Comparison of ENCODE assay signal across 8 cellular contexts in genomic region chr13:75482820-75483079, GRCh38. TPM values are rescaled to one million over a fixed set of nuclear protein-coding genes. Genes with fewer than 3 reads are reported as not detected.
DNase-seq lines count a peak whose midpoint lies in the region; ATAC-seq and TF ChIP-seq lines count a peak whose summit lies in the region.

No MANE protein-coding gene starts in this region.

- H4K20me1 ChIP-seq in BLaER1 (peaks cover 20% of the 10 kb centered on the region), MM.1S (ENCODE audit: insufficient read depth, low read length) (0 out of 2 replicates have a peak, but pooled peaks cover 3% of the 10 kb centered on the region)

- peaks cover 42% of the 10 kb centered on the region for H3K4me1 ChIP-seq in BLaER1
- no peaks in the 10 kb centered on the region for H3K4me1 ChIP-seq in MM.1S (ENCODE audit: low read length)

- H3K36me3 Mint-ChIP-seq in nephron (ENCODE audit: low read depth): no peaks in the 10 kb centered on the region

- H3K9ac ChIP-seq in BLaER1: no peak overlapping the region
- H3K9ac ChIP-seq in MM.1S (ENCODE audit: low read length): no peak overlapping the region; the same call in 1 of the 2 replicates

- peak overlapping the region; percentile 89 to 96 (median 90) for H3K27ac Mint-ChIP-seq in nephron

- H3K27ac ChIP-seq in BLaER1: no peak overlapping the region
- H3K27ac ChIP-seq in MM.1S (ENCODE audit: low read length): no peak overlapping the region; the same call in 1 of the 2 replicates
- H3K27ac ChIP-seq in dorsolateral prefrontal cortex: peak overlapping the region in 49 of 59 donors; percentile 58 to 89 (median 83)

- H3K4me3 ChIP-seq in BLaER1 (peak overlapping the region; percentile 93), MM.1S (ENCODE audit: low read length) (peak overlapping the region; percentile 93), dorsolateral prefrontal cortex (peak overlapping the region; percentile 64 to 96 (median 81))

- H3K4me2 ChIP-seq in BLaER1: peak overlapping the region; percentile 87
- H3K4me2 ChIP-seq in MM.1S (ENCODE audit: low read depth, low read length): peak overlapping the region; percentile 97

- intact Hi-C loops in dorsolateral prefrontal cortex (cut with DNase I): loop anchor here (1.0 to 5.0 kb wide), 5 partner anchors 50 to 110 kb away; partner anchors contain the start of genes COMMD6 (in 1 of the 2) and UCHL3 (in 1 of the 2)

- H3K4me3 Mint-ChIP-seq in nephron: peak overlapping the region; percentile 94 to 95 (median 95)

- no peaks in the 10 kb centered on the region for H3K79me2 ChIP-seq in MM.1S (ENCODE audit: low read length)

- peaks cover 25% of the 10 kb centered on the region for H3K4me1 Mint-ChIP-seq in nephron

- no peak for TF ChIP-seq CTCF in MM.1S (IDR thresholded peaks at IDR 0.05; ENCODE audit: low read length)
- peak in 3 of 56 donors; percentile 3 to 12 (median 8) for TF ChIP-seq CTCF in dorsolateral prefrontal cortex (IDR thresholded peaks at IDR 0.05 in 54 of 56, conservative IDR thresholded peaks at IDR 0.05 in 2 of 56; ENCODE audit: low read depth in 1 of 56, partially characterized antibody in 56 of 56)
- TF ChIP-seq CTCF in nephron (IDR thresholded peaks at IDR 0.05; ENCODE audit: unreplicated experiment in 3 of 3): peak in 1 of 3 experiments; percentile 5
- TF ChIP-seq CTCF in GM13976 (IDR thresholded peaks at IDR 0.05; ENCODE audit: borderline replicate concordance, control extremely low read depth, extremely low read depth, insufficient read depth, missing control alignments): no peak

- H3K9me2 ChIP-seq in MM.1S (replicated peaks; ENCODE audit: insufficient read depth, low read length): no peaks in the 10 kb centered on the region

- H3K9me3 Mint-ChIP-seq in nephron: no peaks in the 10 kb centered on the region

- DNase-seq in MM.1S (no peak), dorsolateral prefrontal cortex (no peak), GM13976 (ENCODE audit: low spot score) (no peak), GOT3 (lab: John Stamatoyannopoulos, UW) (no peak)

- ATAC-seq in HG02642 (IDR thresholded peaks at IDR 0.05; ENCODE audit: poor library complexity, unreplicated experiment) (no peak), HG02759 (IDR thresholded peaks at IDR 0.05; ENCODE audit: unreplicated experiment) (no peak)

- in situ Hi-C loops in GM13976 (cut with MboI; ENCODE audit: low sequenced_read_pairs, unreplicated experiment): no loop called here

- H3K9me3 ChIP-seq in BLaER1 (no peaks in the 10 kb centered on the region), MM.1S (replicated peaks; ENCODE audit: insufficient read depth, low read length) (no peaks in the 10 kb centered on the region)

- H3K27me3 Mint-ChIP-seq in nephron (ENCODE audit: low read depth): peaks cover 7% of the 10 kb centered on the region

- H3K36me3 ChIP-seq in BLaER1 (no peaks in the 10 kb centered on the region), MM.1S (replicated peaks; ENCODE audit: insufficient read depth, low read length) (no peaks in the 10 kb centered on the region)

- peaks cover 14% of the 10 kb centered on the region; the same call in 1 of the 2 replicates for H3F3A ChIP-seq in MM.1S (ENCODE audit: insufficient read depth, low read length)

- 0 out of 2 replicates have a peak overlapping the region, but pooled peaks have one; percentile 97 for H2AFZ ChIP-seq in MM.1S (ENCODE audit: low read length)

- no peaks in the 10 kb centered on the region for H3K27me3 ChIP-seq in BLaER1
- peaks cover 23% of the 10 kb centered on the region for H3K27me3 ChIP-seq in MM.1S (replicated peaks; ENCODE audit: insufficient read depth, low read length)
- peaks cover 0 to 7% (median 0%) of the 10 kb centered on the region in 45 donors for H3K27me3 ChIP-seq in dorsolateral prefrontal cortex

RNA-seq across cellular contexts. Expression of gene TBC1D4, which starts 0.8 kb away (rescaled TPM):
- 10 to 100 TPM; 11.9 to 37.3 (median 23.9) TPM for total RNA-seq in dorsolateral prefrontal cortex

RNA-seq across cellular contexts. Expression of gene COMMD6, which starts 54.9 kb away (rescaled TPM):
- total RNA-seq in dorsolateral prefrontal cortex: 10 to 100 TPM; 34.4 to 94.2 (median 57.6) TPM

Comparison
In these comparisons a context has a peak if more than half of its experiments do, and no peak if none do; other contexts are left out.
1. H3K27ac ChIP-seq: peak in dorsolateral prefrontal cortex (49 of 59); none in BLaER1 (single experiment) and MM.1S (single experiment).
2. Peak in every context shown above with its lines, with median percentiles within 50 percentile points of each other: H3K4me3 ChIP-seq.